8 cellular contexts compared by ENCODE assay signal in the genomic region with DNA sequence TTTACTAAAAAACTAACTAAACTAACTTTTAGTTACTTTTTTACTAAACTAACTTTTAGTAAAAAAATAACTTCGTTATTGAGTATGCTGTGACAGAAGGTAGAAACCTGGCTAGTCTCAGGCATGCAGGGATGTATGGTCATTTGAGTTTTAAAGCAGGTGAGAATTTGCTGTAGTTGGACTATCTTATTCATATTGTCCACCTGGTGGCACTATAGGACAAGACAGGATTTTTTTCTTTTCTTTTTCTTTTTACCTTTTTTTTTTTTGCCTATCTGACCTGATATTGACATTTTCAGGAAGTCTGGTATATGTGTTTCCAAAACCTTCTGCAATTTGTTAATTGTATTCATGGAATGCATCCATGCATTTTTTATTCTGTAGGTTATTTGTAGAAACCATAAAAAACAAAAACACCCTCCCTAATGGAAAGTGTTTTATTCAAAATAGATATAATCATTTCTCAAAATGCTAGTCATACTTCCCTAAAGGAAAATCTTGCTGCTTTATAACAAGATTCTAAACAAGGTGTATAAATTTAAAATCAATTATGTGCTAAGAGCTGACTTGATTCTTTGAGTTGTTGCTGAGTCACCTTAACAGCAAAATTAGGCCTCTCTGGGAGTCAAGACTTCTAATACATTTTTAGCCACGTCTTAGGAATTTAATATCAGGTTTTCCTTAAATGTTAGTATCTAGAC.
DNase-seq lines count a peak whose midpoint lies in the region; ATAC-seq and TF ChIP-seq lines count a peak whose summit lies in the region.

No MANE protein-coding gene starts in this region.

- H3K4me3 ChIP-seq in BE2C (ENCODE audit: low read depth, low read length) (no peak overlapping the region), mammary epithelial cell (replicated peaks in 1 of 3; ENCODE audit: insufficient read depth in 1 of 3, low read depth in 2 of 3, low read length in 3 of 3) (no peak overlapping the region)

- H3K36me3 ChIP-seq in BE2C (no peaks in the 10 kb centered on the region), mammary epithelial cell (ENCODE audit: insufficient read depth, low read length) (no peaks in the 10 kb centered on the region)

- no peak for DNase-seq in BE2C
- peak; percentile 59 for DNase-seq in NCI-H1694 (lab: John Stamatoyannopoulos, UW)
- DNase-seq in mammary epithelial cell: peak; percentile 39
- DNase-seq in non-pigmented ciliary epithelial cell (ENCODE audit: low read depth): peak; percentile 6
- no peak for DNase-seq in T1000 (lab: John Stamatoyannopoulos, UW)
- no peak for DNase-seq in activated gamma-delta T cell treated with Interleukin-2 at 50 U/mL for 16 hours

- no peak overlapping the region for H3K4me2 ChIP-seq in mammary epithelial cell (ENCODE audit: insufficient read depth, low read depth, low read length)

- H3K27me3 ChIP-seq in BE2C (no peaks in the 10 kb centered on the region), mammary epithelial cell (ENCODE audit: insufficient read depth, low read length) (no peaks in the 10 kb centered on the region)

- no peak overlapping the region for H2AFZ ChIP-seq in mammary epithelial cell (ENCODE audit: low read depth, low read length)

- no TSS peak for BruUV-seq in mammary epithelial cell (replicated peaks; lab: Mats Ljungman, UMichigan)

- no peaks in the 10 kb centered on the region for H4K20me1 ChIP-seq in mammary epithelial cell (ENCODE audit: insufficient read depth, low read length)

- ATAC-seq in GM21723 (IDR thresholded peaks at IDR 0.05; ENCODE audit: unreplicated experiment): peak; percentile 56
- ATAC-seq in HG03108 (IDR thresholded peaks at IDR 0.05; ENCODE audit: unreplicated experiment): no peak

- H3K27ac ChIP-seq in mammary epithelial cell (ENCODE audit: insufficient read depth, low read depth, low read length): no peak overlapping the region

- peak; percentile 65 for TF ChIP-seq CTCF in BE2C (IDR thresholded peaks at IDR 0.05; ENCODE audit: low read depth, low read length)
- peak; percentile 65 to 69 for TF ChIP-seq CTCF in mammary epithelial cell (conservative IDR thresholded peaks at IDR 0.05 in 1 of 2, IDR thresholded peaks at IDR 0.05 in 1 of 2; ENCODE audit: extremely low read depth in 1 of 2, insufficient read depth in 1 of 2, low read depth in 1 of 2, low read length in 2 of 2)

- dilution Hi-C loops in mammary epithelial cell (cut with HindIII; ENCODE audit: low sequenced_read_pairs): no loop called here

- no peaks in the 10 kb centered on the region for H3K9me3 ChIP-seq in BE2C
- H3K9me3 ChIP-seq in mammary epithelial cell (replicated peaks; ENCODE audit: insufficient read depth, low read length): no peaks in the 10 kb centered on the region

- no peak overlapping the region for H3K9ac ChIP-seq in mammary epithelial cell (ENCODE audit: insufficient read depth, low read length)

- 0% methylated on average over 2 of the region's 2 CpGs for WGBS in mammary epithelial cell (ENCODE audit: low coverage, missing lambda C conversion rate)

- CTCF ChIA-PET in mammary epithelial cell (lab: Charles Lee; ENCODE audit: low non-redundant PET): interaction anchor here (0.7 kb wide), 1 partner anchor 406 kb away, joined by 3 read pairs; no protein-coding TSS in a partner anchor

- no peaks in the 10 kb centered on the region for H3K79me2 ChIP-seq in mammary epithelial cell (ENCODE audit: insufficient read depth, low read length)

- H3K4me1 ChIP-seq in BE2C: no peaks in the 10 kb centered on the region
- H3K4me1 ChIP-seq in mammary epithelial cell (ENCODE audit: insufficient read depth, low read length): no peaks in the 10 kb centered on the region

- intact Hi-C loops in mammary epithelial cell (cut with micrococcal nuclease): loop anchor here (1.0 to 5.0 kb wide), 6 partner anchors 165 to 1350 kb away; no protein-coding TSS in a partner anchor

- in situ Hi-C loops in mammary epithelial cell (cut with MboI; ENCODE audit: low sequenced_read_pairs in 2 of 2): loop anchor here in 1 of 2 donors (25.0 kb wide), 1 partner anchor 510 kb away; no protein-coding TSS in a partner anchor

Comparison
In these comparisons a context has a peak if more than half of its experiments do, and no peak if none do; other contexts are left out.
1. DNase-seq: peak in NCI-H1694 (single experiment), mammary epithelial cell (single experiment) and non-pigmented ciliary epithelial cell (single experiment); none in BE2C (single experiment), T1000 (single experiment) and activated gamma-delta T cell treated with Interleukin-2 at 50 U/mL for 16 hours (single experiment).